In the genomic region with DNA sequence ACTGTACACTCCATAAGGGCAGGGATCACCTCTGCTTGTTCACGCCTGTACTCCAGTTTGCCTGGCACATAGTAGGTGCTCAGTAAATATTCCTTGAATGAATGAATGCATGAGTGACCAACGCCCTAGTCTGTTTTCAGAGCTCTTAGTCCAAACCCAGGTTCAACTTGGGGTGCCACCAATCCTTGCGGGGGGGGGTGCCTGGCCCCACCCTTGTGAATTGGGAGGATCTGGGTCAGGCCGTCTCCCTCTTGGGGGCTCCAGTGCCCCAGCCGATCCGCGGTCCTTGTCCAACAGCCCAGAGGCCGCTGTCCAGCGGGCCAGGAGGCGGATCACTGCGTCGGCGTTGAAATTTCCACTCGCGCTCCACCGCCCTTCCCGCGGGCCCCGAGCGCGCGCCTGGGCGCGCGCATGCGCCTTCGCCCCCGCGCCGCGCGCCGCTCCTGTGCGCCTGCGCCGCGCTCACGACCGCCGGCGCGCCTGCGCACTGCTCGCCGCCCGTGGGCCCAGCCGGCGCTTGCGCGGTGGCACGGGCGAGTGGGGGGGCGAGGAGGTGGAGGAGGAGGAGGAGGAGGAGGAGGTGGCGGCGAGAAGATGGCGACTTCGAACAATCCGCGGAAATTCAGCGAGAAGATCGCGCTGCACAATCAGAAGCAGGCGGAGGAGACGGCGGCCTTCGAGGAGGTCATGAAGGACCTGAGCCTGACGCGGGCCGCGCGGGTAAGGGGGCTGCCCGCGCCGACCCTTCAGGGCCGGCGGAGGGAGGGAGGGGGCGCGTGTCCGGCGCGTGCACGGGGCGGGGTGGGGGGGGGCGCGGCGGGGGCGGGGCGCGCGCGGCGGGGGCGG, we compare ENCODE assay signal across 8 cellular contexts.
DNase-seq lines count a peak whose midpoint lies in the region; ATAC-seq lines count a peak whose summit lies in the region.

A gene with protein sequence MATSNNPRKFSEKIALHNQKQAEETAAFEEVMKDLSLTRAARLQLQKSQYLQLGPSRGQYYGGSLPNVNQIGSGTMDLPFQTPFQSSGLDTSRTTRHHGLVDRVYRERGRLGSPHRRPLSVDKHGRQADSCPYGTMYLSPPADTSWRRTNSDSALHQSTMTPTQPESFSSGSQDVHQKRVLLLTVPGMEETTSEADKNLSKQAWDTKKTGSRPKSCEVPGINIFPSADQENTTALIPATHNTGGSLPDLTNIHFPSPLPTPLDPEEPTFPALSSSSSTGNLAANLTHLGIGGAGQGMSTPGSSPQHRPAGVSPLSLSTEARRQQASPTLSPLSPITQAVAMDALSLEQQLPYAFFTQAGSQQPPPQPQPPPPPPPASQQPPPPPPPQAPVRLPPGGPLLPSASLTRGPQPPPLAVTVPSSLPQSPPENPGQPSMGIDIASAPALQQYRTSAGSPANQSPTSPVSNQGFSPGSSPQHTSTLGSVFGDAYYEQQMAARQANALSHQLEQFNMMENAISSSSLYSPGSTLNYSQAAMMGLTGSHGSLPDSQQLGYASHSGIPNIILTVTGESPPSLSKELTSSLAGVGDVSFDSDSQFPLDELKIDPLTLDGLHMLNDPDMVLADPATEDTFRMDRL (plus strand): TSS at position 572 of the 846 bp plus-strand sequence. CDS start 23 bp downstream, at position 595.

- H3K27ac ChIP-seq in caudate nucleus (ENCODE audit: low read depth, low read length), result peak within 1 kb of the TSS; percentile 92

- DNase-seq in NCI-H524 (lab: John Stamatoyannopoulos, UW) (peak; percentile 63 to 87), NCI-H524 treated with DMSO at 0.1 percent for 48 hours (lab: John Stamatoyannopoulos, UW) (no peak), NCI-H2227 (lab: John Stamatoyannopoulos, UW; ENCODE audit: unreplicated experiment) (peak; percentile 87), caudate nucleus (lab: John Stamatoyannopoulos, UW) (peak in 56 of 61 donors; percentile 8 to 90 (median 72)), islet precursor cell (peak; percentile 91)
- peak; percentile 79 to 90 (median 86) for DNase-seq in activated CD4-positive, CD25-positive, alpha-beta regulatory T cell (lab: John Stamatoyannopoulos, UW)
- peak; percentile 76 to 87 for DNase-seq in stimulated activated CD4-positive, alpha-beta T cell treated with anti-CD3 and anti-CD28 coated beads, Interleukin-12 subunit alpha, Interleukin-12 subunit beta, amount 100 ng/mL, for 24 hours (ENCODE audit: low read depth in 2 of 2)

- peak; percentile 47 for ATAC-seq in HG03103 (IDR thresholded peaks at IDR 0.05; ENCODE audit: low read depth, unreplicated experiment)
